2 cellular contexts compared by ENCODE assay signal in genomic region chr14:99480856-99481744, GRCh38.
TF ChIP-seq lines count a peak whose summit lies in the region.

Gene CCNK (plus strand): TSS chr14:99481409. CDS start chr14:99492678, 11,269 bp downstream.
Gene SETD3 (minus strand): TSS chr14:99480859. CDS start chr14:99465805, 15,054 bp downstream.

TF ChIP-seq in HCT116, 20 proteins besides CTCF, POLR2A, EP300 and RAD21 (continued from another document):
- no peak for TF ChIP-seq ZBTB33 (IDR thresholded peaks at IDR 0.05; ENCODE audit: extremely low read depth, insufficient replicate concordance, low read length)
- peak; percentile 91 for TF ChIP-seq POLR2AphosphoS5 (IDR thresholded peaks at IDR 0.05; ENCODE audit: low read depth, low read length)
- TF ChIP-seq EZH2 (IDR thresholded peaks at IDR 0.05) = no peak
- TF ChIP-seq CEBPB (IDR thresholded peaks at IDR 0.05; ENCODE audit: low read depth) = peak; percentile 92
- TF ChIP-seq YY1 (IDR thresholded peaks at IDR 0.05; ENCODE audit: extremely low read depth, insufficient replicate concordance, low read depth, low read length) = peak; percentile 98
- peak; percentile 42; the same call in 1 of the 2 replicates for TF ChIP-seq SIN3A (IDR thresholded peaks at IDR 0.05; ENCODE audit: low read depth)
- no peak; the same call in 1 of the 2 replicates for TF ChIP-seq ELF1 (IDR thresholded peaks at IDR 0.05; ENCODE audit: borderline replicate concordance, low read depth)
- TF ChIP-seq JUND (IDR thresholded peaks at IDR 0.05) = no peak
- TF ChIP-seq TCF7L2 (IDR thresholded peaks at IDR 0.05; ENCODE audit: borderline replicate concordance, extremely low read depth, insufficient read depth, insufficient read length) = peak; percentile 18
- no peak for TF ChIP-seq CBX3 (IDR thresholded peaks at IDR 0.05; ENCODE audit: low read depth)
- TF ChIP-seq SP1 (IDR thresholded peaks at IDR 0.05; ENCODE audit: low read depth) = peak; percentile 96
- no peak for TF ChIP-seq REST (IDR thresholded peaks at IDR 0.05; ENCODE audit: low read depth)
TF ChIP-seq in HCT116: peak in this region for 8.

TF ChIP-seq in neural cell, 6 proteins besides CTCF, POLR2A, EP300 and RAD21 (continued from another document):
- TF ChIP-seq REST (IDR thresholded peaks at IDR 0.05; ENCODE audit: borderline replicate concordance) = peak; percentile 74
